18 cellular contexts compared by ENCODE assay signal in genomic region chr9:136364942-136365774, GRCh38. TPM values are rescaled to one million over a fixed set of nuclear protein-coding genes. Genes with fewer than 3 reads are reported as not detected.
DNase-seq lines count a peak whose midpoint lies in the region; ATAC-seq, FAIRE-seq and TF ChIP-seq lines count a peak whose summit lies in the region.
"Had no signal": no experiment of that assay in that cellular context is flagged by ENCODE, and none has a peak within 500 bp of the region (broad histone marks: within the 10 kb centered on the region; RNA-seq: fewer than 3 reads in every experiment).

No MANE protein-coding gene starts in this region.

- H3K27ac Mint-ChIP-seq in dendritic cell treated with granulocyte-macrophage colony-stimulating factor and Interleukin-4, amounts not matched to agents 40 ng/mL and 50 ng/mL, for 4 days = peak overlapping the region; percentile 83
- H3K27ac Mint-ChIP-seq: activated CD8-positive, alpha-beta memory T cell treated with anti-CD3 and anti-CD28 coated beads, Interleukin-2, amount 10 ng/mL, durations not matched to agents 7 days and 5 days; progenitor cell of endocrine pancreas had no signal

- H3K4me3 ChIP-seq in HepG2 (replicated peaks in 1 of 3; ENCODE audit: insufficient read depth in 1 of 3, low read depth in 2 of 3, low read length in 3 of 3) (no peak overlapping the region), right lobe of liver (no peak overlapping the region)
- H3K4me3 ChIP-seq: Peyer's patch had no signal

- no peak for TF ChIP-seq RAD21 in HepG2 (CRISPR knock-in tag; IDR thresholded peaks at IDR 0.05)

- H3K4me1 Mint-ChIP-seq in dendritic cell treated with granulocyte-macrophage colony-stimulating factor and Interleukin-4, amounts not matched to agents 40 ng/mL and 50 ng/mL, for 4 days (ENCODE audit: low read depth) = peaks cover 65% of the 10 kb centered on the region

- intact Hi-C loops in HepG2 (cut with micrococcal nuclease; ENCODE audit: unreplicated experiment) (no loop called here), right lobe of liver (cut with DNase I) (no loop called here), sciatic nerve (cut with DNase I) (no loop called here)
- intact Hi-C loops in dendritic cell treated with granulocyte-macrophage colony-stimulating factor and Interleukin-4, amounts not matched to agents 40 ng/mL and 50 ng/mL, for 4 days (cut with micrococcal nuclease) = loop anchor here (2.0 kb wide), 1 partner anchor 36 kb away; the partner anchor contains the start of gene SNAPC4

- H3K36me3 ChIP-seq in HepG2 (replicated peaks in 1 of 2; ENCODE audit: control insufficient read depth in 1 of 2, insufficient read depth in 2 of 2, low read length in 2 of 2) (peaks cover 0 to 2% of the 10 kb centered on the region in 2 experiments; a peak in 1 of 5 replicates), right lobe of liver (no peaks in the 10 kb centered on the region)
- H3K36me3 ChIP-seq: Peyer's patch had no signal

- DNase-seq in HepG2 (ENCODE audit: low spot score) (no peak), right lobe of liver (no peak), NCI-H82 (lab: John Stamatoyannopoulos, UW) (peak; percentile 88), sciatic nerve (ENCODE audit: low spot score) (no peak), UCSD-AML1 (lab: John Stamatoyannopoulos, UW; ENCODE audit: unreplicated experiment) (no peak), DMS53 (lab: John Stamatoyannopoulos, UW) (no peak)
- DNase-seq in activated CD4-positive, alpha-beta T cell treated with anti-CD3 and anti-CD28 coated beads, Interleukin-2, amount 50 U/mL, for 48 hours = no peak
- DNase-seq: activated CD8-positive, alpha-beta memory T cell treated with anti-CD3 and anti-CD28 coated beads, Interleukin-2, amount 10 ng/mL, durations not matched to agents 7 days and 5 days; aorta; naive B cell; NCI-H1694 treated with DMSO at 0.1 percent for 48 hours; NCI-H510A treated with DMSO at 0.1 percent for 48 hours; Peyer's patch; stimulated activated naive CD4-positive, alpha-beta T cell treated with Interleukin-2 at 50 U/mL for 16 hours had no signal

- peak overlapping the region; percentile 63 for H3K4me3 Mint-ChIP-seq in dendritic cell treated with granulocyte-macrophage colony-stimulating factor and Interleukin-4, amounts not matched to agents 40 ng/mL and 50 ng/mL, for 4 days
- H3K4me3 Mint-ChIP-seq: activated CD8-positive, alpha-beta memory T cell treated with anti-CD3 and anti-CD28 coated beads, Interleukin-2, amount 10 ng/mL, durations not matched to agents 7 days and 5 days had no signal

- TF ChIP-seq EP300 in HepG2 (IDR thresholded peaks at IDR 0.05; ENCODE audit: low read depth in 2 of 2, low read length in 2 of 2) (no peak), HepG2 (CRISPR knock-in tag; IDR thresholded peaks at IDR 0.05; ENCODE audit: borderline replicate concordance) (no peak)

- H3K27me3 Mint-ChIP-seq in dendritic cell treated with granulocyte-macrophage colony-stimulating factor and Interleukin-4, amounts not matched to agents 40 ng/mL and 50 ng/mL, for 4 days = no peaks in the 10 kb centered on the region
- H3K27me3 Mint-ChIP-seq: activated CD8-positive, alpha-beta memory T cell treated with anti-CD3 and anti-CD28 coated beads, Interleukin-2, amount 10 ng/mL, durations not matched to agents 7 days and 5 days; progenitor cell of endocrine pancreas had no signal

- WGBS in HepG2 (ENCODE audit: low lambda C conversion rate) = 97% methylated on average over 10 of the region's 31 CpGs
- 88% methylated on average over 3 of the region's 31 CpGs for WGBS in right lobe of liver (ENCODE audit: insufficient coverage, low coverage, low lambda C conversion rate, missing lambda C conversion rate)

- no peak for FAIRE-seq in HepG2 (lab: Jason Lieb, UNC)
- FAIRE-seq: frontal cortex had no signal

- no peaks in the 10 kb centered on the region for H4K20me1 ChIP-seq in HepG2 (ENCODE audit: insufficient read depth, low read length)

- H3K27me3 ChIP-seq in HepG2 (ENCODE audit: control insufficient read depth in 1 of 2, insufficient read depth in 2 of 2, low read length in 2 of 2) = no peaks in the 10 kb centered on the region
- H3K27me3 ChIP-seq in right lobe of liver = no peaks in the 10 kb centered on the region
- H3K27me3 ChIP-seq: Peyer's patch had no signal

- CTCF ChIA-PET in HepG2 (lab: Yijun Ruan, JAX; ENCODE audit: low intra/inter-chr PET ratio, low total read pairs) = interaction anchor here (2.0 kb wide), 1 partner anchor 25 kb away, joined by 10 read pairs; no protein-coding TSS in a partner anchor

- H3K4me1 ChIP-seq in HepG2 (ENCODE audit: insufficient read depth, low read length) = peaks cover 25% of the 10 kb centered on the region
- H3K4me1 ChIP-seq in right lobe of liver = peaks cover 0 to 8% (median 5%) of the 10 kb centered on the region in 4 donors

- no peaks in the 10 kb centered on the region for H3K9me3 Mint-ChIP-seq in dendritic cell treated with granulocyte-macrophage colony-stimulating factor and Interleukin-4, amounts not matched to agents 40 ng/mL and 50 ng/mL, for 4 days
- H3K9me3 Mint-ChIP-seq: naive B cell had no signal

- no peaks in the 10 kb centered on the region for H3K79me2 ChIP-seq in HepG2 (ENCODE audit: insufficient read depth, low read length)

- H3K9ac ChIP-seq in HepG2 (ENCODE audit: insufficient read depth, low read depth, low read length) = no peak overlapping the region

- H3K27ac ChIP-seq in HepG2 (ENCODE audit: extremely low read length, insufficient read depth, low read length) (no peak overlapping the region), right lobe of liver (no peak overlapping the region)
- H3K27ac ChIP-seq: Peyer's patch had no signal

- BruUV-seq in HepG2 (replicated peaks; lab: Mats Ljungman, UMichigan) = no TSS peak

- TF ChIP-seq POLR2A in HepG2 (IDR thresholded peaks at IDR 0.05; ENCODE audit: insufficient read depth in 1 of 2, low read depth in 2 of 2, low read length in 2 of 2) = no peak
- no peak for TF ChIP-seq POLR2A in right lobe of liver (IDR thresholded peaks at IDR 0.05)

- H3K9me3 ChIP-seq in HepG2 (ENCODE audit: low read length) (no peaks in the 10 kb centered on the region), right lobe of liver (no peaks in the 10 kb centered on the region)

- in situ Hi-C loops in HepG2 (cut with HindIII; ENCODE audit: extremely low pct_ligation_motif_present, low pct_unique_long_range_greater_than_20kb) = no loop called here

- H2AFZ ChIP-seq in HepG2 (ENCODE audit: low read length) = no peak overlapping the region

- ATAC-seq in HepG2 (no peak), right lobe of liver (no peak), sciatic nerve (no peak)
- ATAC-seq: activated CD4-positive, CD25-positive, alpha-beta regulatory T cell treated with anti-CD3 and anti-CD28 coated beads, Interleukin-2, amount 50 U/mL, for 24 hours; activated CD8-positive, alpha-beta memory T cell treated with anti-CD3 and anti-CD28 coated beads, Interleukin-2, amount 10 ng/mL, durations not matched to agents 7 days and 5 days had no signal

- H3K4me2 ChIP-seq in HepG2 (ENCODE audit: low read depth, low read length) = no peak overlapping the region

- POLR2A ChIA-PET in HepG2 (lab: Yijun Ruan, JAX) = interaction anchor here (1.7 kb wide), 1 partner anchor 19 kb away, joined by 8 read pairs; no protein-coding TSS in a partner anchor

- no peak for TF ChIP-seq CTCF in HepG2 (CRISPR knock-in tag; IDR thresholded peaks at IDR 0.05)
- no peak for TF ChIP-seq CTCF in right lobe of liver (IDR thresholded peaks at IDR 0.05)

- peaks cover 88% of the 10 kb centered on the region for H3K36me3 Mint-ChIP-seq in dendritic cell treated with granulocyte-macrophage colony-stimulating factor and Interleukin-4, amounts not matched to agents 40 ng/mL and 50 ng/mL, for 4 days (ENCODE audit: low read depth)
- H3K36me3 Mint-ChIP-seq: activated CD8-positive, alpha-beta memory T cell treated with anti-CD3 and anti-CD28 coated beads, Interleukin-2, amount 10 ng/mL, durations not matched to agents 7 days and 5 days; naive B cell had no signal

RNA-seq across cellular contexts. Expression of gene DNLZ, which starts 1.6 kb away (rescaled TPM):
- total RNA-seq in HepG2 (2016; rRNA removed; fragmentation: Illumina TruSeq; extraction: Trizol) = 5.4 and 8.0 TPM in 2 replicates
- total RNA-seq in HepG2 (2016; cell fraction: cytosol; rRNA removed; fragmentation: Illumina TruSeq; extraction: Trizol; ENCODE audit: low read depth) = 8.5 and 9.7 TPM in 2 replicates
- 5.7 and 10.6 TPM in 2 replicates for total RNA-seq in HepG2 (2016; cell fraction: insoluble cytoplasmic fraction; rRNA removed; fragmentation: Illumina TruSeq; extraction: Trizol)
- total RNA-seq in HepG2 (2016; cell fraction: membrane; rRNA removed; fragmentation: Illumina TruSeq; extraction: Trizol) = 8.2 and 10.5 TPM in 2 replicates
- 2.7 and 3.8 TPM in 2 replicates for total RNA-seq in HepG2 (2016; cell fraction: nucleus; rRNA removed; fragmentation: Illumina TruSeq; extraction: Trizol)
- polyA plus RNA-seq in HepG2 (2011; rRNA removed) = 3.4 and 4.5 TPM in 2 replicates
- 1.9 and 8.6 TPM in 2 replicates for polyA plus RNA-seq in HepG2 (2011; cell fraction: cytosol; rRNA removed)
- 4.9 and 10.5 TPM in 2 replicates for polyA plus RNA-seq in HepG2 (2011; cell fraction: nucleus; rRNA removed)
- 1.9 and 2.8 TPM in 2 replicates for polyA plus RNA-seq in HepG2 (2012)
- polyA plus RNA-seq in HepG2 (2016; cell fraction: cytosol; fragmentation: Illumina TruSeq; extraction: Trizol; ENCODE audit: low read depth) = 8.4 and 8.5 TPM in 2 replicates
- 4.0 and 5.1 TPM in 2 replicates for polyA plus RNA-seq in HepG2 (2016; cell fraction: insoluble cytoplasmic fraction; fragmentation: Illumina TruSeq; extraction: Trizol; ENCODE audit: low read depth)
- 6.4 and 6.8 TPM in 2 replicates for polyA plus RNA-seq in HepG2 (2016; cell fraction: membrane; fragmentation: Illumina TruSeq; extraction: Trizol; ENCODE audit: low read depth)
- 5.5 and 7.2 TPM in 2 replicates for polyA plus RNA-seq in HepG2 (2016; cell fraction: nucleus; fragmentation: Illumina TruSeq; extraction: Trizol; ENCODE audit: insufficient read depth, low read depth)
- 0.90 and 2.5 TPM in 2 replicates for polyA minus RNA-seq in HepG2 (2011; rRNA and poly(A)+ RNA removed; ENCODE audit: low replicate concordance)
- 1.3 TPM in 1 of 2 replicates, not detected in the other for polyA minus RNA-seq in HepG2 (2011; cell fraction: cytosol; rRNA and poly(A)+ RNA removed)
- 2.6 and 2.8 TPM in 2 replicates for polyA minus RNA-seq in HepG2 (2011; cell fraction: nucleus; rRNA and poly(A)+ RNA removed)
- total RNA-seq in right lobe of liver = 10 to 100 TPM in 3 of 6 experiments, 1 to 10 TPM in 3; 5.0 to 26.0 (median 10.4) TPM
- total RNA-seq in sciatic nerve = 24.6 TPM

RNA-seq across cellular contexts. Expression of gene CARD9, which starts 8.3 kb away (rescaled TPM):
- total RNA-seq in HepG2 (2016; rRNA removed; fragmentation: Illumina TruSeq; extraction: Trizol) (3.6 and 7.4 TPM in 2 replicates), right lobe of liver (1 to 10 TPM in 3 of 6 experiments, under 1 TPM in 3; 0.48 to 1.6 (median 1.1) TPM), sciatic nerve (4.0 TPM)
- total RNA-seq in HepG2 (2016; cell fraction: cytosol; rRNA removed; fragmentation: Illumina TruSeq; extraction: Trizol; ENCODE audit: low read depth) = 2.1 TPM in 2 replicates
- 3.4 and 7.7 TPM in 2 replicates for total RNA-seq in HepG2 (2016; cell fraction: insoluble cytoplasmic fraction; rRNA removed; fragmentation: Illumina TruSeq; extraction: Trizol)
- total RNA-seq in HepG2 (2016; cell fraction: membrane; rRNA removed; fragmentation: Illumina TruSeq; extraction: Trizol) = 1.7 and 2.5 TPM in 2 replicates
- 7.9 and 8.9 TPM in 2 replicates for total RNA-seq in HepG2 (2016; cell fraction: nucleus; rRNA removed; fragmentation: Illumina TruSeq; extraction: Trizol)
- polyA plus RNA-seq in HepG2 (2011; rRNA removed) = 3.3 and 7.2 TPM in 2 replicates
- 1.3 and 2.2 TPM in 2 replicates for polyA plus RNA-seq in HepG2 (2011; cell fraction: cytosol; rRNA removed)
- 51.0 and 60.5 TPM in 2 replicates for polyA plus RNA-seq in HepG2 (2011; cell fraction: nucleus; rRNA removed)
- 2.6 and 4.5 TPM in 2 replicates for polyA plus RNA-seq in HepG2 (2012)
- 0.79 and 1.0 TPM in 2 replicates for polyA plus RNA-seq in HepG2 (2016; cell fraction: cytosol; fragmentation: Illumina TruSeq; extraction: Trizol; ENCODE audit: low read depth)
- polyA plus RNA-seq in HepG2 (2016; cell fraction: insoluble cytoplasmic fraction; fragmentation: Illumina TruSeq; extraction: Trizol; ENCODE audit: low read depth) = 2.6 and 5.2 TPM in 2 replicates
- 0.66 and 0.74 TPM in 2 replicates for polyA plus RNA-seq in HepG2 (2016; cell fraction: membrane; fragmentation: Illumina TruSeq; extraction: Trizol; ENCODE audit: low read depth)
- polyA plus RNA-seq in HepG2 (2016; cell fraction: nucleus; fragmentation: Illumina TruSeq; extraction: Trizol; ENCODE audit: insufficient read depth, low read depth) = 23.4 and 24.3 TPM in 2 replicates
- 2.0 and 6.6 TPM in 2 replicates for polyA minus RNA-seq in HepG2 (2011; rRNA and poly(A)+ RNA removed; ENCODE audit: low replicate concordance)
- 0.62 and 0.99 TPM in 2 replicates for polyA minus RNA-seq in HepG2 (2011; cell fraction: cytosol; rRNA and poly(A)+ RNA removed)
- polyA minus RNA-seq in HepG2 (2011; cell fraction: nucleus; rRNA and poly(A)+ RNA removed) = 8.3 and 8.4 TPM in 2 replicates

RNA-seq across cellular contexts. Expression of gene SNAPC4, which starts 34.8 kb away (rescaled TPM):
- total RNA-seq in HepG2 (2016; rRNA removed; fragmentation: Illumina TruSeq; extraction: Trizol) = 4.3 and 6.0 TPM in 2 replicates
- total RNA-seq in HepG2 (2016; cell fraction: cytosol; rRNA removed; fragmentation: Illumina TruSeq; extraction: Trizol; ENCODE audit: low read depth) = 0.51 and 0.88 TPM in 2 replicates
- 3.9 and 6.1 TPM in 2 replicates for total RNA-seq in HepG2 (2016; cell fraction: insoluble cytoplasmic fraction; rRNA removed; fragmentation: Illumina TruSeq; extraction: Trizol)
- 1.5 TPM in 2 replicates for total RNA-seq in HepG2 (2016; cell fraction: membrane; rRNA removed; fragmentation: Illumina TruSeq; extraction: Trizol)
- total RNA-seq in HepG2 (2016; cell fraction: nucleus; rRNA removed; fragmentation: Illumina TruSeq; extraction: Trizol) = 7.0 and 9.4 TPM in 2 replicates
- 2.0 and 3.3 TPM in 2 replicates for polyA plus RNA-seq in HepG2 (2011; rRNA removed)
- polyA plus RNA-seq in HepG2 (2011; cell fraction: cytosol; rRNA removed) = 1.0 and 1.7 TPM in 2 replicates
- polyA plus RNA-seq in HepG2 (2011; cell fraction: nucleus; rRNA removed) = 20.5 and 27.4 TPM in 2 replicates
- 3.3 TPM in 2 replicates for polyA plus RNA-seq in HepG2 (2012)
- 0.61 and 0.67 TPM in 2 replicates for polyA plus RNA-seq in HepG2 (2016; cell fraction: cytosol; fragmentation: Illumina TruSeq; extraction: Trizol; ENCODE audit: low read depth)
- 3.3 and 4.8 TPM in 2 replicates for polyA plus RNA-seq in HepG2 (2016; cell fraction: insoluble cytoplasmic fraction; fragmentation: Illumina TruSeq; extraction: Trizol; ENCODE audit: low read depth)
- 1.2 and 1.3 TPM in 2 replicates for polyA plus RNA-seq in HepG2 (2016; cell fraction: membrane; fragmentation: Illumina TruSeq; extraction: Trizol; ENCODE audit: low read depth)
- 37.0 and 38.1 TPM in 2 replicates for polyA plus RNA-seq in HepG2 (2016; cell fraction: nucleus; fragmentation: Illumina TruSeq; extraction: Trizol; ENCODE audit: insufficient read depth, low read depth)
- polyA minus RNA-seq in HepG2 (2011; rRNA and poly(A)+ RNA removed; ENCODE audit: low replicate concordance) = 1.5 and 5.2 TPM in 2 replicates
- polyA minus RNA-seq in HepG2 (2011; cell fraction: cytosol; rRNA and poly(A)+ RNA removed) = 0.53 and 1.1 TPM in 2 replicates
- 6.3 and 6.8 TPM in 2 replicates for polyA minus RNA-seq in HepG2 (2011; cell fraction: nucleus; rRNA and poly(A)+ RNA removed)
- total RNA-seq in right lobe of liver = 1 to 10 TPM; 3.8 to 6.5 (median 5.4) TPM
- total RNA-seq in sciatic nerve = 9.9 TPM

RNA-seq across cellular contexts. Expression of gene GPSM1, which starts 37.8 kb away (rescaled TPM):
- total RNA-seq in HepG2 (2016; rRNA removed; fragmentation: Illumina TruSeq; extraction: Trizol) (0.59 and 1.0 TPM in 2 replicates), right lobe of liver (1 to 10 TPM; 1.3 to 4.8 (median 4.1) TPM), sciatic nerve (43.7 TPM)
- 0.26 and 0.30 TPM in 2 replicates for total RNA-seq in HepG2 (2016; cell fraction: cytosol; rRNA removed; fragmentation: Illumina TruSeq; extraction: Trizol; ENCODE audit: low read depth)
- total RNA-seq in HepG2 (2016; cell fraction: insoluble cytoplasmic fraction; rRNA removed; fragmentation: Illumina TruSeq; extraction: Trizol) = 0.55 and 1.1 TPM in 2 replicates
- 0.53 and 0.72 TPM in 2 replicates for total RNA-seq in HepG2 (2016; cell fraction: membrane; rRNA removed; fragmentation: Illumina TruSeq; extraction: Trizol)
- total RNA-seq in HepG2 (2016; cell fraction: nucleus; rRNA removed; fragmentation: Illumina TruSeq; extraction: Trizol) = 0.72 and 0.81 TPM in 2 replicates
- 2.4 and 3.4 TPM in 2 replicates for polyA plus RNA-seq in HepG2 (2011; rRNA removed)
- 1.6 and 2.7 TPM in 2 replicates for polyA plus RNA-seq in HepG2 (2011; cell fraction: cytosol; rRNA removed)
- polyA plus RNA-seq in HepG2 (2011; cell fraction: nucleus; rRNA removed) = 11.3 and 15.0 TPM in 2 replicates
- polyA plus RNA-seq in HepG2 (2012) = 1.2 and 1.6 TPM in 2 replicates
- 0.28 and 0.43 TPM in 2 replicates for polyA plus RNA-seq in HepG2 (2016; cell fraction: cytosol; fragmentation: Illumina TruSeq; extraction: Trizol; ENCODE audit: low read depth)
- 0.72 and 1.2 TPM in 2 replicates for polyA plus RNA-seq in HepG2 (2016; cell fraction: insoluble cytoplasmic fraction; fragmentation: Illumina TruSeq; extraction: Trizol; ENCODE audit: low read depth)
- 0.61 and 1.2 TPM in 2 replicates for polyA plus RNA-seq in HepG2 (2016; cell fraction: membrane; fragmentation: Illumina TruSeq; extraction: Trizol; ENCODE audit: low read depth)
- polyA plus RNA-seq in HepG2 (2016; cell fraction: nucleus; fragmentation: Illumina TruSeq; extraction: Trizol; ENCODE audit: insufficient read depth, low read depth) = 3.5 and 3.8 TPM in 2 replicates
- 2.9 and 5.8 TPM in 2 replicates for polyA minus RNA-seq in HepG2 (2011; rRNA and poly(A)+ RNA removed; ENCODE audit: low replicate concordance)
- 1.4 and 1.6 TPM in 2 replicates for polyA minus RNA-seq in HepG2 (2011; cell fraction: cytosol; rRNA and poly(A)+ RNA removed)
- polyA minus RNA-seq in HepG2 (2011; cell fraction: nucleus; rRNA and poly(A)+ RNA removed) = 1.7 TPM in 2 replicates

RNA-seq across cellular contexts. Expression of gene ENTR1, which starts 45.3 kb away (rescaled TPM):
- total RNA-seq in HepG2 (2016; rRNA removed; fragmentation: Illumina TruSeq; extraction: Trizol) (56.6 and 76.4 TPM in 2 replicates), right lobe of liver (10 to 100 TPM; 27.9 to 53.5 (median 35.4) TPM), sciatic nerve (39.7 TPM)
- 47.6 and 52.6 TPM in 2 replicates for total RNA-seq in HepG2 (2016; cell fraction: cytosol; rRNA removed; fragmentation: Illumina TruSeq; extraction: Trizol; ENCODE audit: low read depth)
- total RNA-seq in HepG2 (2016; cell fraction: insoluble cytoplasmic fraction; rRNA removed; fragmentation: Illumina TruSeq; extraction: Trizol) = 51.9 and 75.7 TPM in 2 replicates
- total RNA-seq in HepG2 (2016; cell fraction: membrane; rRNA removed; fragmentation: Illumina TruSeq; extraction: Trizol) = 90.1 and 92.9 TPM in 2 replicates
- 59.2 and 73.6 TPM in 2 replicates for total RNA-seq in HepG2 (2016; cell fraction: nucleus; rRNA removed; fragmentation: Illumina TruSeq; extraction: Trizol)
- 70.1 and 84.2 TPM in 2 replicates for polyA plus RNA-seq in HepG2 (2011; rRNA removed)
- polyA plus RNA-seq in HepG2 (2011; cell fraction: cytosol; rRNA removed) = 35.5 and 40.6 TPM in 2 replicates
- polyA plus RNA-seq in HepG2 (2011; cell fraction: nucleus; rRNA removed) = 236 and 246 TPM in 2 replicates
- 48.1 and 65.0 TPM in 2 replicates for polyA plus RNA-seq in HepG2 (2012)
- polyA plus RNA-seq in HepG2 (2016; cell fraction: cytosol; fragmentation: Illumina TruSeq; extraction: Trizol; ENCODE audit: low read depth) = 47.0 and 48.8 TPM in 2 replicates
- 57.5 and 58.8 TPM in 2 replicates for polyA plus RNA-seq in HepG2 (2016; cell fraction: insoluble cytoplasmic fraction; fragmentation: Illumina TruSeq; extraction: Trizol; ENCODE audit: low read depth)
- polyA plus RNA-seq in HepG2 (2016; cell fraction: membrane; fragmentation: Illumina TruSeq; extraction: Trizol; ENCODE audit: low read depth) = 70.9 TPM in 2 replicates
- polyA plus RNA-seq in HepG2 (2016; cell fraction: nucleus; fragmentation: Illumina TruSeq; extraction: Trizol; ENCODE audit: insufficient read depth, low read depth) = 178 and 194 TPM in 2 replicates
- polyA minus RNA-seq in HepG2 (2011; rRNA and poly(A)+ RNA removed; ENCODE audit: low replicate concordance) = 57.8 and 122 TPM in 2 replicates
- polyA minus RNA-seq in HepG2 (2011; cell fraction: cytosol; rRNA and poly(A)+ RNA removed) = 17.6 and 22.7 TPM in 2 replicates
- 46.1 and 48.1 TPM in 2 replicates for polyA minus RNA-seq in HepG2 (2011; cell fraction: nucleus; rRNA and poly(A)+ RNA removed)
